Comparison of ENCODE assay signal across 1 cellular context in the genomic region with DNA sequence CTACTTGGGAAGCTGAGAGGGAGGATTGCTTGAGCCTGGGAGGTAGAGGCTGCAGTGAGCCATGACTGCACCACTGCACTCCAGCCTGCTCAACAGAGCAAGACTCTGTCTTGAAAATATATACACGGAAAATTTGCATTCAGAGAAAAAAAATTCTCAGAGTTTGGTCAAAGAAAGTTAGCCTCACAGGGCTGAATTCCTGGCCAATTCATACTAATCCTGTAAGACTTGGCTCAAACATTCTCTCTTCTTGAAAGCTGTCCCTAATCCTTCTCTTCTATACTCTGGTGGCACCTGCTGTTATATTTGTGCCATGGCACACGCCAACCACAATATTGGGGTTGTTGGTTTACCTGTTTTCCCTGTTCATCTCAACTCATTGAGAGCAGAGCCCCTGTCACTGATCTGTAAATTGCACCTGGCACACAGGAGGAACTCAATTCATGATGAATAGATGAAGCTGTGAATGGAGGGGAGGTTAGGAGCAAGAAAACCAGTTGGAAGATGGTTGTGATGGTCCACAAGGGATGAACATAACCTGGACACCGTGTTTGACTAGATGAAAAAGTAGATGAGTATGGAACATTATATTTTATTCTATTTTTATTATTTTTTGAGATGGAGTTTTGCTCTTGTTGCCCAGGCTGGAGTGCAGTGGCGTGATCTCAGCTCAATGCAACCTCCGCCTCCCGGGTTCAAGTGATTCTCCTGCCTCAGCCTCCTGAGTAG.
A peak's percentile ranks its signal among the peaks of the same experiment; 100 is the strongest.
TF ChIP-seq lines count a peak whose summit lies in the region.

No MANE protein-coding gene starts in this region.

TF ChIP-seq in HepG2, 621 proteins besides CTCF, POLR2A, EP300 and RAD21 (continued from another document and continues in another):
- no peak for TF ChIP-seq SATB2 (CRISPR knock-in tag; IDR thresholded peaks at IDR 0.05)
- TF ChIP-seq HES4 (CRISPR knock-in tag; IDR thresholded peaks at IDR 0.05; ENCODE audit: borderline replicate concordance), result no peak
- TF ChIP-seq NKX3-1 (CRISPR knock-in tag; IDR thresholded peaks at IDR 0.05), result no peak
- TF ChIP-seq NPAS2 (CRISPR knock-in tag; IDR thresholded peaks at IDR 0.05; ENCODE audit: borderline replicate concordance), result no peak
- TF ChIP-seq, protein P1, sequence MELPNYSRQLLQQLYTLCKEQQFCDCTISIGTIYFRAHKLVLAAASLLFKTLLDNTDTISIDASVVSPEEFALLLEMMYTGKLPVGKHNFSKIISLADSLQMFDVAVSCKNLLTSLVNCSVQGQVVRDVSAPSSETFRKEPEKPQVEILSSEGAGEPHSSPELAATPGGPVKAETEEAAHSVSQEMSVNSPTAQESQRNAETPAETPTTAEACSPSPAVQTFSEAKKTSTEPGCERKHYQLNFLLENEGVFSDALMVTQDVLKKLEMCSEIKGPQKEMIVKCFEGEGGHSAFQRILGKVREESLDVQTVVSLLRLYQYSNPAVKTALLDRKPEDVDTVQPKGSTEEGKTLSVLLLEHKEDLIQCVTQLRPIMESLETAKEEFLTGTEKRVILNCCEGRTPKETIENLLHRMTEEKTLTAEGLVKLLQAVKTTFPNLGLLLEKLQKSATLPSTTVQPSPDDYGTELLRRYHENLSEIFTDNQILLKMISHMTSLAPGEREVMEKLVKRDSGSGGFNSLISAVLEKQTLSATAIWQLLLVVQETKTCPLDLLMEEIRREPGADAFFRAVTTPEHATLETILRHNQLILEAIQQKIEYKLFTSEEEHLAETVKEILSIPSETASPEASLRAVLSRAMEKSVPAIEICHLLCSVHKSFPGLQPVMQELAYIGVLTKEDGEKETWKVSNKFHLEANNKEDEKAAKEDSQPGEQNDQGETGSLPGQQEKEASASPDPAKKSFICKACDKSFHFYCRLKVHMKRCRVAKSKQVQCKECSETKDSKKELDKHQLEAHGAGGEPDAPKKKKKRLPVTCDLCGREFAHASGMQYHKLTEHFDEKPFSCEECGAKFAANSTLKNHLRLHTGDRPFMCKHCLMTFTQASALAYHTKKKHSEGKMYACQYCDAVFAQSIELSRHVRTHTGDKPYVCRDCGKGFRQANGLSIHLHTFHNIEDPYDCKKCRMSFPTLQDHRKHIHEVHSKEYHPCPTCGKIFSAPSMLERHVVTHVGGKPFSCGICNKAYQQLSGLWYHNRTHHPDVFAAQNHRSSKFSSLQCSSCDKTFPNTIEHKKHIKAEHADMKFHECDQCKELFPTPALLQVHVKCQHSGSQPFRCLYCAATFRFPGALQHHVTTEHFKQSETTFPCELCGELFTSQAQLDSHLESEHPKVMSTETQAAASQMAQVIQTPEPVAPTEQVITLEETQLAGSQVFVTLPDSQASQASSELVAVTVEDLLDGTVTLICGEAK (IDR thresholded peaks at IDR 0.05), result no peak
- TF ChIP-seq, protein P1 (CRISPR knock-in tag; IDR thresholded peaks at IDR 0.05), result no peak
- no peak for TF ChIP-seq ZNF20 (CRISPR knock-in tag; IDR thresholded peaks at IDR 0.05)
- no peak for TF ChIP-seq JUND (CRISPR knock-in tag; IDR thresholded peaks at IDR 0.05)
- no peak for TF ChIP-seq HOXA7 (CRISPR knock-in tag; IDR thresholded peaks at IDR 0.05)
- TF ChIP-seq RBAK (CRISPR knock-in tag; IDR thresholded peaks at IDR 0.05), result no peak
- peak; percentile 29; the same call in 1 of the 2 replicates for TF ChIP-seq SALL1 (CRISPR knock-in tag; IDR thresholded peaks at IDR 0.05)
- TF ChIP-seq ZKSCAN1 (IDR thresholded peaks at IDR 0.05; ENCODE audit: low read length), result peak; percentile 22; the same call in 1 of the 2 replicates
- TF ChIP-seq HOXD1 (CRISPR knock-in tag; IDR thresholded peaks at IDR 0.05), result no peak
- no peak for TF ChIP-seq CBX1 (IDR thresholded peaks at IDR 0.05; ENCODE audit: low read depth)
- no peak for TF ChIP-seq ZNF773 (CRISPR knock-in tag; IDR thresholded peaks at IDR 0.05; ENCODE audit: borderline replicate concordance)
- no peak for TF ChIP-seq GATAD1 (CRISPR knock-in tag; IDR thresholded peaks at IDR 0.05)
- TF ChIP-seq, protein P2, sequence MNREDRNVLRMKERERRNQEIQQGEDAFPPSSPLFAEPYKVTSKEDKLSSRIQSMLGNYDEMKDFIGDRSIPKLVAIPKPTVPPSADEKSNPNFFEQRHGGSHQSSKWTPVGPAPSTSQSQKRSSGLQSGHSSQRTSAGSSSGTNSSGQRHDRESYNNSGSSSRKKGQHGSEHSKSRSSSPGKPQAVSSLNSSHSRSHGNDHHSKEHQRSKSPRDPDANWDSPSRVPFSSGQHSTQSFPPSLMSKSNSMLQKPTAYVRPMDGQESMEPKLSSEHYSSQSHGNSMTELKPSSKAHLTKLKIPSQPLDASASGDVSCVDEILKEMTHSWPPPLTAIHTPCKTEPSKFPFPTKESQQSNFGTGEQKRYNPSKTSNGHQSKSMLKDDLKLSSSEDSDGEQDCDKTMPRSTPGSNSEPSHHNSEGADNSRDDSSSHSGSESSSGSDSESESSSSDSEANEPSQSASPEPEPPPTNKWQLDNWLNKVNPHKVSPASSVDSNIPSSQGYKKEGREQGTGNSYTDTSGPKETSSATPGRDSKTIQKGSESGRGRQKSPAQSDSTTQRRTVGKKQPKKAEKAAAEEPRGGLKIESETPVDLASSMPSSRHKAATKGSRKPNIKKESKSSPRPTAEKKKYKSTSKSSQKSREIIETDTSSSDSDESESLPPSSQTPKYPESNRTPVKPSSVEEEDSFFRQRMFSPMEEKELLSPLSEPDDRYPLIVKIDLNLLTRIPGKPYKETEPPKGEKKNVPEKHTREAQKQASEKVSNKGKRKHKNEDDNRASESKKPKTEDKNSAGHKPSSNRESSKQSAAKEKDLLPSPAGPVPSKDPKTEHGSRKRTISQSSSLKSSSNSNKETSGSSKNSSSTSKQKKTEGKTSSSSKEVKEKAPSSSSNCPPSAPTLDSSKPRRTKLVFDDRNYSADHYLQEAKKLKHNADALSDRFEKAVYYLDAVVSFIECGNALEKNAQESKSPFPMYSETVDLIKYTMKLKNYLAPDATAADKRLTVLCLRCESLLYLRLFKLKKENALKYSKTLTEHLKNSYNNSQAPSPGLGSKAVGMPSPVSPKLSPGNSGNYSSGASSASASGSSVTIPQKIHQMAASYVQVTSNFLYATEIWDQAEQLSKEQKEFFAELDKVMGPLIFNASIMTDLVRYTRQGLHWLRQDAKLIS (CRISPR knock-in tag; IDR thresholded peaks at IDR 0.05), result no peak
- no peak for TF ChIP-seq ZNF556 (CRISPR knock-in tag; IDR thresholded peaks at IDR 0.05; ENCODE audit: borderline replicate concordance)
- no peak for TF ChIP-seq ZNF570 (CRISPR knock-in tag; IDR thresholded peaks at IDR 0.05; ENCODE audit: borderline replicate concordance)
- TF ChIP-seq TEAD3 (CRISPR knock-in tag; optimal IDR thresholded peaks at IDR 0.05; ENCODE audit: borderline replicate concordance), result peak; percentile 77
- TF ChIP-seq ZNF839 (CRISPR knock-in tag; IDR thresholded peaks at IDR 0.05; ENCODE audit: borderline replicate concordance), result no peak
- TF ChIP-seq ZNF138 (CRISPR knock-in tag; IDR thresholded peaks at IDR 0.05; ENCODE audit: low read depth), result no peak
- TF ChIP-seq ISL2 (CRISPR knock-in tag; IDR thresholded peaks at IDR 0.05), result 0 out of 2 replicates have a peak, but pooled peaks have one; percentile 26
- TF ChIP-seq, protein P3, sequence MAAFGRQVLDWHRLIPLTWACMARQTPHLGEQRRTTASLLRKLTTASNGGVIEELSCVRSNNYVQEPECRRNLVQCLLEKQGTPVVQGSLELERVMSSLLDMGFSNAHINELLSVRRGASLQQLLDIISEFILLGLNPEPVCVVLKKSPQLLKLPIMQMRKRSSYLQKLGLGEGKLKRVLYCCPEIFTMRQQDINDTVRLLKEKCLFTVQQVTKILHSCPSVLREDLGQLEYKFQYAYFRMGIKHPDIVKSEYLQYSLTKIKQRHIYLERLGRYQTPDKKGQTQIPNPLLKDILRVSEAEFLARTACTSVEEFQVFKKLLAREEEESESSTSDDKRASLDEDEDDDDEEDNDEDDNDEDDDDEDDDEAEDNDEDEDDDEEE (CRISPR knock-in tag; IDR thresholded peaks at IDR 0.05), result no peak
- no peak for TF ChIP-seq TMF1 (CRISPR knock-in tag; IDR thresholded peaks at IDR 0.05; ENCODE audit: low read depth)
- no peak for TF ChIP-seq HOXA9 (CRISPR knock-in tag; IDR thresholded peaks at IDR 0.05; ENCODE audit: borderline replicate concordance)
- no peak for TF ChIP-seq ZNF317 (CRISPR knock-in tag; IDR thresholded peaks at IDR 0.05)
- peak; percentile 83; the same call in 1 of the 2 replicates for TF ChIP-seq PITX1 (CRISPR knock-in tag; IDR thresholded peaks at IDR 0.05)
- TF ChIP-seq SAP130 (CRISPR knock-in tag; IDR thresholded peaks at IDR 0.05; ENCODE audit: low read depth), result peak; percentile 45; the same call in 1 of the 2 replicates
- no peak for TF ChIP-seq JUNB (CRISPR knock-in tag; IDR thresholded peaks at IDR 0.05; ENCODE audit: borderline replicate concordance)
- TF ChIP-seq KDM2A (CRISPR knock-in tag; IDR thresholded peaks at IDR 0.05; ENCODE audit: borderline replicate concordance, low read depth), result no peak
- TF ChIP-seq MED8 (CRISPR knock-in tag; IDR thresholded peaks at IDR 0.05; ENCODE audit: insufficient replicate concordance), result no peak
- TF ChIP-seq ARID2 (CRISPR knock-in tag; IDR thresholded peaks at IDR 0.05; ENCODE audit: borderline replicate concordance), result 0 out of 2 replicates have a peak, but pooled peaks have one; percentile 71
- no peak for TF ChIP-seq ZNF569 (CRISPR knock-in tag; IDR thresholded peaks at IDR 0.05; ENCODE audit: borderline replicate concordance)
- no peak; the same call in 1 of the 2 replicates for TF ChIP-seq MIER2 (CRISPR knock-in tag; IDR thresholded peaks at IDR 0.05)
- TF ChIP-seq, protein P4, sequence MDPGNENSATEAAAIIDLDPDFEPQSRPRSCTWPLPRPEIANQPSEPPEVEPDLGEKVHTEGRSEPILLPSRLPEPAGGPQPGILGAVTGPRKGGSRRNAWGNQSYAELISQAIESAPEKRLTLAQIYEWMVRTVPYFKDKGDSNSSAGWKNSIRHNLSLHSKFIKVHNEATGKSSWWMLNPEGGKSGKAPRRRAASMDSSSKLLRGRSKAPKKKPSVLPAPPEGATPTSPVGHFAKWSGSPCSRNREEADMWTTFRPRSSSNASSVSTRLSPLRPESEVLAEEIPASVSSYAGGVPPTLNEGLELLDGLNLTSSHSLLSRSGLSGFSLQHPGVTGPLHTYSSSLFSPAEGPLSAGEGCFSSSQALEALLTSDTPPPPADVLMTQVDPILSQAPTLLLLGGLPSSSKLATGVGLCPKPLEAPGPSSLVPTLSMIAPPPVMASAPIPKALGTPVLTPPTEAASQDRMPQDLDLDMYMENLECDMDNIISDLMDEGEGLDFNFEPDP (CRISPR knock-in tag; conservative IDR thresholded peaks at IDR 0.05), result no peak
- TF ChIP-seq SIN3B (IDR thresholded peaks at IDR 0.05; ENCODE audit: low read length), result no peak
- no peak for TF ChIP-seq GZF1 (CRISPR knock-in tag; IDR thresholded peaks at IDR 0.05)
- TF ChIP-seq, protein P5, sequence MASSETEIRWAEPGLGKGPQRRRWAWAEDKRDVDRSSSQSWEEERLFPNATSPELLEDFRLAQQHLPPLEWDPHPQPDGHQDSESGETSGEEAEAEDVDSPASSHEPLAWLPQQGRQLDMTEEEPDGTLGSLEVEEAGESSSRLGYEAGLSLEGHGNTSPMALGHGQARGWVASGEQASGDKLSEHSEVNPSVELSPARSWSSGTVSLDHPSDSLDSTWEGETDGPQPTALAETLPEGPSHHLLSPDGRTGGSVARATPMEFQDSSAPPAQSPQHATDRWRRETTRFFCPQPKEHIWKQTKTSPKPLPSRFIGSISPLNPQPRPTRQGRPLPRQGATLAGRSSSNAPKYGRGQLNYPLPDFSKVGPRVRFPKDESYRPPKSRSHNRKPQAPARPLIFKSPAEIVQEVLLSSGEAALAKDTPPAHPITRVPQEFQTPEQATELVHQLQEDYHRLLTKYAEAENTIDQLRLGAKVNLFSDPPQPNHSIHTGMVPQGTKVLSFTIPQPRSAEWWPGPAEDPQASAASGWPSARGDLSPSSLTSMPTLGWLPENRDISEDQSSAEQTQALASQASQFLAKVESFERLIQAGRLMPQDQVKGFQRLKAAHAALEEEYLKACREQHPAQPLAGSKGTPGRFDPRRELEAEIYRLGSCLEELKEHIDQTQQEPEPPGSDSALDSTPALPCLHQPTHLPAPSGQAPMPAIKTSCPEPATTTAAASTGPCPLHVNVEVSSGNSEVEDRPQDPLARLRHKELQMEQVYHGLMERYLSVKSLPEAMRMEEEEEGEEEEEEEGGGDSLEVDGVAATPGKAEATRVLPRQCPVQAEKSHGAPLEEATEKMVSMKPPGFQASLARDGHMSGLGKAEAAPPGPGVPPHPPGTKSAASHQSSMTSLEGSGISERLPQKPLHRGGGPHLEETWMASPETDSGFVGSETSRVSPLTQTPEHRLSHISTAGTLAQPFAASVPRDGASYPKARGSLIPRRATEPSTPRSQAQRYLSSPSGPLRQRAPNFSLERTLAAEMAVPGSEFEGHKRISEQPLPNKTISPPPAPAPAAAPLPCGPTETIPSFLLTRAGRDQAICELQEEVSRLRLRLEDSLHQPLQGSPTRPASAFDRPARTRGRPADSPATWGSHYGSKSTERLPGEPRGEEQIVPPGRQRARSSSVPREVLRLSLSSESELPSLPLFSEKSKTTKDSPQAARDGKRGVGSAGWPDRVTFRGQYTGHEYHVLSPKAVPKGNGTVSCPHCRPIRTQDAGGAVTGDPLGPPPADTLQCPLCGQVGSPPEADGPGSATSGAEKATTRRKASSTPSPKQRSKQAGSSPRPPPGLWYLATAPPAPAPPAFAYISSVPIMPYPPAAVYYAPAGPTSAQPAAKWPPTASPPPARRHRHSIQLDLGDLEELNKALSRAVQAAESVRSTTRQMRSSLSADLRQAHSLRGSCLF (CRISPR knock-in tag; IDR thresholded peaks at IDR 0.05; ENCODE audit: borderline replicate concordance), result no peak
- no peak for TF ChIP-seq SALL2 (CRISPR knock-in tag; IDR thresholded peaks at IDR 0.05)
